ENCODE assay signal across 10 cellular contexts in genomic region chr1:204545202-204545601, GRCh38. TPM values are rescaled to one million over a fixed set of nuclear protein-coding genes. Genes with fewer than 3 reads are reported as not detected.
DNase-seq lines count a peak whose midpoint lies in the region; ATAC-seq lines count a peak whose summit lies in the region.
"Had no signal": no experiment of that assay in that cellular context is flagged by ENCODE, and none has a peak within 500 bp of the region (broad histone marks: within the 10 kb centered on the region; RNA-seq: fewer than 3 reads in every experiment).

No MANE protein-coding gene starts in this region.

- H3F3A ChIP-seq in GM23248 (ENCODE audit: insufficient read depth) = no peaks in the 10 kb centered on the region

- no peaks in the 10 kb centered on the region for H3K79me2 ChIP-seq in GM23248 (ENCODE audit: insufficient read depth)

- peaks cover 100% of the 10 kb centered on the region in 11 experiments for H3K36me3 ChIP-seq in BLaER1 treated with 17β-estradiol and CSF1 and Interleukin-3, amounts not matched to agents 10 nM and 100 nM
- peaks cover 77% of the 10 kb centered on the region for H3K36me3 ChIP-seq in GM23248 (ENCODE audit: low read depth)
- peaks cover 95% of the 10 kb centered on the region for H3K36me3 ChIP-seq in adipocyte (ENCODE audit: control insufficient read depth, insufficient read depth, low read length, severe bottlenecking)

- no peak overlapping the region for H3K4me3 Mint-ChIP-seq in memory B cell

- no peaks in the 10 kb centered on the region for H3K9me3 Mint-ChIP-seq in memory B cell

- H3K9me3 ChIP-seq in BLaER1 treated with 17β-estradiol and CSF1 and Interleukin-3, amounts not matched to agents 10 nM and 100 nM (replicated peaks in 1 of 11) = no peaks in the 10 kb centered on the region
- H3K9me3 ChIP-seq in GM23248 (ENCODE audit: low read depth) = no peaks in the 10 kb centered on the region
- no peaks in the 10 kb centered on the region for H3K9me3 ChIP-seq in adipocyte (ENCODE audit: control insufficient read depth, low read length)

- H3K27ac Mint-ChIP-seq in memory B cell = peak overlapping the region; percentile 86

- H3K27me3 Mint-ChIP-seq in memory B cell = no peaks in the 10 kb centered on the region

- H3K9me2 ChIP-seq in GM23248 (ENCODE audit: insufficient read depth) = no peaks in the 10 kb centered on the region

- H4K20me1 ChIP-seq in BLaER1 treated with 17β-estradiol and CSF1 and Interleukin-3, amounts not matched to agents 10 nM and 100 nM = peaks cover 0 to 99% (median 4%) of the 10 kb centered on the region in 11 experiments; a peak in 10 of 22 replicates
- H4K20me1 ChIP-seq in GM23248 (ENCODE audit: insufficient read depth) = no peaks in the 10 kb centered on the region

- intact Hi-C loops in posterior vena cava (cut with DNase I) = no loop called here

- H3K4me1 Mint-ChIP-seq in memory B cell = peaks cover 5% of the 10 kb centered on the region

- no peak overlapping the region; a peak in 1 of 22 replicates for H3K9ac ChIP-seq in BLaER1 treated with 17β-estradiol and CSF1 and Interleukin-3, amounts not matched to agents 10 nM and 100 nM
- H3K9ac ChIP-seq in GM23248 (no peak overlapping the region), adipocyte (ENCODE audit: low read length) (no peak overlapping the region)

- H3K4me2 ChIP-seq in BLaER1 treated with 17β-estradiol and CSF1 and Interleukin-3, amounts not matched to agents 10 nM and 100 nM = peak overlapping the region in 4 of 11 experiments; percentile 15 to 51 (median 44); a peak in 5 of 22 replicates
- no peak overlapping the region for H3K4me2 ChIP-seq in GM23248 (ENCODE audit: unreplicated experiment)

- H3K27ac ChIP-seq in BLaER1 treated with 17β-estradiol and CSF1 and Interleukin-3, amounts not matched to agents 10 nM and 100 nM = peak overlapping the region in 9 of 11 experiments; percentile 19 to 71 (median 67); a peak in 18 of 22 replicates
- no peak overlapping the region for H3K27ac ChIP-seq in GM23248

- no peak overlapping the region for H2AFZ ChIP-seq in GM23248

- H3K36me3 Mint-ChIP-seq in memory B cell = peaks cover 52% of the 10 kb centered on the region

- WGBS in GM23248 (ENCODE audit: low coverage in 1 of 2, low lambda C conversion rate in 2 of 2, missing lambda C conversion rate in 2 of 2), 2 experiments = 97% methylated on average over 2 of the region's 2 CpGs

- in situ Hi-C loops in GM23248 (cut with MboI) = no loop called here

- ATAC-seq in memory B cell (ENCODE audit: low read depth) = no peak
- no peak for ATAC-seq in GM21723 (IDR thresholded peaks at IDR 0.05; ENCODE audit: unreplicated experiment)

- no peaks in the 10 kb centered on the region for H3K27me3 ChIP-seq in BLaER1 treated with 17β-estradiol and CSF1 and Interleukin-3, amounts not matched to agents 10 nM and 100 nM
- H3K27me3 ChIP-seq in GM23248 (replicated peaks; ENCODE audit: insufficient read depth) (no peaks in the 10 kb centered on the region), adipocyte (replicated peaks; ENCODE audit: control insufficient read depth, insufficient read depth, low read length) (no peaks in the 10 kb centered on the region)

- peaks cover 0 to 35% (median 24%) of the 10 kb centered on the region in 10 experiments; a peak in 17 of 20 replicates for H3K4me1 ChIP-seq in BLaER1 treated with 17β-estradiol and CSF1 and Interleukin-3, amounts not matched to agents 10 nM and 100 nM
- H3K4me1 ChIP-seq in GM23248 (ENCODE audit: insufficient read depth) (peaks cover 13% of the 10 kb centered on the region), adipocyte (ENCODE audit: control insufficient read depth, insufficient read depth, low read length) (peaks cover 7% of the 10 kb centered on the region)

- DNase-seq in GM23248 = peak; percentile 61
- peak; percentile 60 for DNase-seq in adipocyte (ENCODE audit: low read depth)
- DNase-seq in memory B cell (ENCODE audit: low spot score in 2 of 2) = no peak
- DNase-seq in posterior vena cava (ENCODE audit: low spot score) = no peak
- no peak for DNase-seq in COLO829 (ENCODE audit: low spot score)
- DNase-seq in mucosa of gallbladder (ENCODE audit: low spot score) = no peak
- DNase-seq: NCI-H1105 treated with DMSO at 0.1 percent for 48 hours, NCI-H510A had no signal

- no peak overlapping the region for H3K4me3 ChIP-seq in BLaER1 treated with 17β-estradiol and CSF1 and Interleukin-3, amounts not matched to agents 10 nM and 100 nM
- no peak overlapping the region for H3K4me3 ChIP-seq in GM23248
- H3K4me3 ChIP-seq in adipocyte (ENCODE audit: low read length) = no peak overlapping the region

RNA-seq across cellular contexts. Expression of gene MDM4, which starts 29.0 kb away (rescaled TPM):
- total RNA-seq in GM23248 (2014; rRNA removed; shearing (Covaris generic)) = 12.6 and 17.2 TPM in 2 replicates
- polyA plus RNA-seq in GM23248 (2016; fragmentation: Nextera tagmentation; extraction: Ambion mirVana) = 9.6 and 11.7 TPM in 2 replicates
- total RNA-seq in posterior vena cava (10 to 100 TPM; 65.1 to 75.9 TPM), mucosa of gallbladder (64.5 TPM)

RNA-seq across cellular contexts. Expression of gene PIK3C2B, which starts 50.6 kb away (rescaled TPM):
- 0.63 and 0.76 TPM in 2 replicates for total RNA-seq in GM23248 (2014; rRNA removed; shearing (Covaris generic))
- 0.20 and 0.53 TPM in 2 replicates for polyA plus RNA-seq in GM23248 (2016; fragmentation: Nextera tagmentation; extraction: Ambion mirVana)
- 10 to 100 TPM; 33.7 to 36.9 TPM for total RNA-seq in posterior vena cava
- total RNA-seq in mucosa of gallbladder = 64.6 TPM

Comparison
In these comparisons a context has a peak if more than half of its experiments do, and no peak if none do; other contexts are left out.
1. DNase-seq: peak in GM23248 (single experiment) and adipocyte (single experiment); none in memory B cell (0 of 2), posterior vena cava (single experiment), COLO829 (single experiment) and mucosa of gallbladder (single experiment).
2. RNA of gene PIK3C2B, which starts 50.6 kb away (total RNA-seq): 64.6 TPM in mucosa of gallbladder (single experiment) and 33.7 to 36.9 TPM in posterior vena cava; 0.63 to 0.76 TPM in GM23248; every median in the first group is over 10 times any median in the second.